1 cellular context compared by ENCODE assay signal in the genomic region with DNA sequence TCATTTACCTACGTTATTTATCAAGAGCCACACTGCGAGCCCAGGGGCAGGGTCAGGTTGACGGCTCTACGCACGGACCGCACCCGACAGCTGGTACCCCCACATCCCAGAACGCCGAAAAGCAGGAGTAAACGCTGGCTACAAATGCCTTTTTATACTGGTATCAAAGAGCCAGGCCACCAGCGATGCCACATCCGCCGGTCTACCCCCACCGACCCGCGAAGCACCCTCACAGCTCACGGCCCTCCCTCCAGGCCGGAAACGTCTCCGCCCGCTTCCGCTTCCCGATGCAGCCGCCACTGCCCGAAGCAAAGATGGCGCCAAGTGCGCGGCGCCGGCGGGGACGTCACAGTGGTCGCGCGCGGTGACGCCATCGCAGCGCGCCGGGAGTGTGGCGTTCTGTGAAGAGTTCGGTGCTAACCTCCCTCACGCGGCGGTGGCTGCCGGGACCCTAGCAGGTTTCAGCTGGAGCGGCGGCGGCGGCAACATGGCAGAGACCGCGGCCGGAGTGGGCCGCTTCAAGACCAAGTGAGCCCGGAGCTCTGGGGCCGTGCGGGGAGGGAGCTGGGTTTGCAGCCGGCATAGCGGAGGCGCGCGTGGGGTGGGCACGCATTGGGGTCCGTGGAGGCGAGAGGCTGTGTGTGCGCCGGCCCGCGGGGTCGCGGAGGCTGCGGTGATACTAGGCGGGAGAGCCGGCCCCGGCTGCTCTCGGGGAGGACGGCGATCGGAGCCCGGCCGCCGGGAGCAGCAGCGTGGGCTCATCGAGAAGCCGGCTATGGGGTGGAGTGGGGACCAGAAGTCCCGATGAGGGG.
A peak's percentile ranks its signal among the peaks of the same experiment; 100 is the strongest.
TF ChIP-seq lines count a peak whose summit lies in the region.

A gene (plus strand): TSS at position 376 of the 812 bp plus-strand sequence. CDS start 112 bp downstream, at position 488.

TF ChIP-seq in K562, 482 proteins besides CTCF, POLR2A, EP300 and RAD21 (continued from another document and continues in another):
- TF ChIP-seq, protein P1, sequence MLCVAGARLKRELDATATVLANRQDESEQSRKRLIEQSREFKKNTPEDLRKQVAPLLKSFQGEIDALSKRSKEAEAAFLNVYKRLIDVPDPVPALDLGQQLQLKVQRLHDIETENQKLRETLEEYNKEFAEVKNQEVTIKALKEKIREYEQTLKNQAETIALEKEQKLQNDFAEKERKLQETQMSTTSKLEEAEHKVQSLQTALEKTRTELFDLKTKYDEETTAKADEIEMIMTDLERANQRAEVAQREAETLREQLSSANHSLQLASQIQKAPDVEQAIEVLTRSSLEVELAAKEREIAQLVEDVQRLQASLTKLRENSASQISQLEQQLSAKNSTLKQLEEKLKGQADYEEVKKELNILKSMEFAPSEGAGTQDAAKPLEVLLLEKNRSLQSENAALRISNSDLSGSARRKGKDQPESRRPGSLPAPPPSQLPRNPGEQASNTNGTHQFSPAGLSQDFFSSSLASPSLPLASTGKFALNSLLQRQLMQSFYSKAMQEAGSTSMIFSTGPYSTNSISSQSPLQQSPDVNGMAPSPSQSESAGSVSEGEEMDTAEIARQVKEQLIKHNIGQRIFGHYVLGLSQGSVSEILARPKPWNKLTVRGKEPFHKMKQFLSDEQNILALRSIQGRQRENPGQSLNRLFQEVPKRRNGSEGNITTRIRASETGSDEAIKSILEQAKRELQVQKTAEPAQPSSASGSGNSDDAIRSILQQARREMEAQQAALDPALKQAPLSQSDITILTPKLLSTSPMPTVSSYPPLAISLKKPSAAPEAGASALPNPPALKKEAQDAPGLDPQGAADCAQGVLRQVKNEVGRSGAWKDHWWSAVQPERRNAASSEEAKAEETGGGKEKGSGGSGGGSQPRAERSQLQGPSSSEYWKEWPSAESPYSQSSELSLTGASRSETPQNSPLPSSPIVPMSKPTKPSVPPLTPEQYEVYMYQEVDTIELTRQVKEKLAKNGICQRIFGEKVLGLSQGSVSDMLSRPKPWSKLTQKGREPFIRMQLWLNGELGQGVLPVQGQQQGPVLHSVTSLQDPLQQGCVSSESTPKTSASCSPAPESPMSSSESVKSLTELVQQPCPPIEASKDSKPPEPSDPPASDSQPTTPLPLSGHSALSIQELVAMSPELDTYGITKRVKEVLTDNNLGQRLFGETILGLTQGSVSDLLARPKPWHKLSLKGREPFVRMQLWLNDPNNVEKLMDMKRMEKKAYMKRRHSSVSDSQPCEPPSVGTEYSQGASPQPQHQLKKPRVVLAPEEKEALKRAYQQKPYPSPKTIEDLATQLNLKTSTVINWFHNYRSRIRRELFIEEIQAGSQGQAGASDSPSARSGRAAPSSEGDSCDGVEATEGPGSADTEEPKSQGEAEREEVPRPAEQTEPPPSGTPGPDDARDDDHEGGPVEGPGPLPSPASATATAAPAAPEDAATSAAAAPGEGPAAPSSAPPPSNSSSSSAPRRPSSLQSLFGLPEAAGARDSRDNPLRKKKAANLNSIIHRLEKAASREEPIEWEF (CRISPR knock-in tag; IDR thresholded peaks at IDR 0.05): no peak
- TF ChIP-seq, protein P2, sequence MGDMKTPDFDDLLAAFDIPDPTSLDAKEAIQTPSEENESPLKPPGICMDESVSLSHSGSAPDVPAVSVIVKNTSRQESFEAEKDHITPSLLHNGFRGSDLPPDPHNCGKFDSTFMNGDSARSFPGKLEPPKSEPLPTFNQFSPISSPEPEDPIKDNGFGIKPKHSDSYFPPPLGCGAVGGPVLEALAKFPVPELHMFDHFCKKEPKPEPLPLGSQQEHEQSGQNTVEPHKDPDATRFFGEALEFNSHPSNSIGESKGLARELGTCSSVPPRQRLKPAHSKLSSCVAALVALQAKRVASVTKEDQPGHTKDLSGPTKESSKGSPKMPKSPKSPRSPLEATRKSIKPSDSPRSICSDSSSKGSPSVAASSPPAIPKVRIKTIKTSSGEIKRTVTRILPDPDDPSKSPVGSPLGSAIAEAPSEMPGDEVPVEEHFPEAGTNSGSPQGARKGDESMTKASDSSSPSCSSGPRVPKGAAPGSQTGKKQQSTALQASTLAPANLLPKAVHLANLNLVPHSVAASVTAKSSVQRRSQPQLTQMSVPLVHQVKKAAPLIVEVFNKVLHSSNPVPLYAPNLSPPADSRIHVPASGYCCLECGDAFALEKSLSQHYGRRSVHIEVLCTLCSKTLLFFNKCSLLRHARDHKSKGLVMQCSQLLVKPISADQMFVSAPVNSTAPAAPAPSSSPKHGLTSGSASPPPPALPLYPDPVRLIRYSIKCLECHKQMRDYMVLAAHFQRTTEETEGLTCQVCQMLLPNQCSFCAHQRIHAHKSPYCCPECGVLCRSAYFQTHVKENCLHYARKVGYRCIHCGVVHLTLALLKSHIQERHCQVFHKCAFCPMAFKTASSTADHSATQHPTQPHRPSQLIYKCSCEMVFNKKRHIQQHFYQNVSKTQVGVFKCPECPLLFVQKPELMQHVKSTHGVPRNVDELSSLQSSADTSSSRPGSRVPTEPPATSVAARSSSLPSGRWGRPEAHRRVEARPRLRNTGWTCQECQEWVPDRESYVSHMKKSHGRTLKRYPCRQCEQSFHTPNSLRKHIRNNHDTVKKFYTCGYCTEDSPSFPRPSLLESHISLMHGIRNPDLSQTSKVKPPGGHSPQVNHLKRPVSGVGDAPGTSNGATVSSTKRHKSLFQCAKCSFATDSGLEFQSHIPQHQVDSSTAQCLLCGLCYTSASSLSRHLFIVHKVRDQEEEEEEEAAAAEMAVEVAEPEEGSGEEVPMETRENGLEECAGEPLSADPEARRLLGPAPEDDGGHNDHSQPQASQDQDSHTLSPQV (IDR thresholded peaks at IDR 0.05): no peak
- TF ChIP-seq NFRKB (IDR thresholded peaks at IDR 0.05; ENCODE audit: low read depth) (no peak), KLF1 (tag; IDR thresholded peaks at IDR 0.05) (peak; percentile 61; the same call in 1 of the 2 replicates), SRSF9 (IDR thresholded peaks at IDR 0.05; ENCODE audit: borderline replicate concordance, low read depth, low read length) (no peak), GABPB2 (CRISPR knock-in tag; conservative IDR thresholded peaks at IDR 0.05) (no peak), SIRT6 (IDR thresholded peaks at IDR 0.05; ENCODE audit: low read depth, low read length) (no peak), ZNF589 (CRISPR knock-in tag; IDR thresholded peaks at IDR 0.05; ENCODE audit: low read depth) (no peak; the same call in 1 of the 2 replicates), SAP30 (IDR thresholded peaks at IDR 0.05; ENCODE audit: borderline replicate concordance, insufficient read depth, low read depth, low read length, poor library complexity, severe bottlenecking) (peak; percentile 37), C11orf30 (IDR thresholded peaks at IDR 0.05; ENCODE audit: low read depth) (peak; percentile 100), NEUROD1 (IDR thresholded peaks at IDR 0.05; ENCODE audit: borderline replicate concordance, low read depth, low read length, partially characterized antibody) (peak; percentile 83), FOXK1 (CRISPR knock-in tag; IDR thresholded peaks at IDR 0.05; ENCODE audit: borderline replicate concordance) (peak; percentile 80), SRSF1 (IDR thresholded peaks at IDR 0.05; ENCODE audit: low read depth, low read length) (no peak), LARP7 (IDR thresholded peaks at IDR 0.05) (no peak), SPI1 (IDR thresholded peaks at IDR 0.05; ENCODE audit: borderline replicate concordance, low read depth, low read length) (peak; percentile 69; the same call in 1 of the 2 replicates), CHD4 (IDR thresholded peaks at IDR 0.05; ENCODE audit: insufficient read depth, insufficient replicate concordance, low read depth, low read length, poor library complexity, severe bottlenecking) (no peak), SIN3A (IDR thresholded peaks at IDR 0.05; ENCODE audit: borderline replicate concordance in 2 of 2, control insufficient read depth in 1 of 2, low read depth in 2 of 2, low read length in 2 of 2) (peak; percentile 95 to 99), KAT7 (CRISPR knock-in tag; IDR thresholded peaks at IDR 0.05; ENCODE audit: borderline replicate concordance) (peak; percentile 93; the same call in 1 of the 2 replicates), KDM4B (IDR thresholded peaks at IDR 0.05; ENCODE audit: borderline replicate concordance in 2 of 2, low read depth in 1 of 2) (peak in 1 of 2 experiments; percentile 94; a peak in 2 of 4 replicates), NR2C1 (IDR thresholded peaks at IDR 0.05) (peak; percentile 86), NR2C1 (tag; IDR thresholded peaks at IDR 0.05) (peak; percentile 89)
- TF ChIP-seq, protein P3, sequence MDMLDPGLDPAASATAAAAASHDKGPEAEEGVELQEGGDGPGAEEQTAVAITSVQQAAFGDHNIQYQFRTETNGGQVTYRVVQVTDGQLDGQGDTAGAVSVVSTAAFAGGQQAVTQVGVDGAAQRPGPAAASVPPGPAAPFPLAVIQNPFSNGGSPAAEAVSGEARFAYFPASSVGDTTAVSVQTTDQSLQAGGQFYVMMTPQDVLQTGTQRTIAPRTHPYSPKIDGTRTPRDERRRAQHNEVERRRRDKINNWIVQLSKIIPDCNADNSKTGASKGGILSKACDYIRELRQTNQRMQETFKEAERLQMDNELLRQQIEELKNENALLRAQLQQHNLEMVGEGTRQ (CRISPR knock-in tag; IDR thresholded peaks at IDR 0.05): no peak
- TF ChIP-seq, protein P4, sequence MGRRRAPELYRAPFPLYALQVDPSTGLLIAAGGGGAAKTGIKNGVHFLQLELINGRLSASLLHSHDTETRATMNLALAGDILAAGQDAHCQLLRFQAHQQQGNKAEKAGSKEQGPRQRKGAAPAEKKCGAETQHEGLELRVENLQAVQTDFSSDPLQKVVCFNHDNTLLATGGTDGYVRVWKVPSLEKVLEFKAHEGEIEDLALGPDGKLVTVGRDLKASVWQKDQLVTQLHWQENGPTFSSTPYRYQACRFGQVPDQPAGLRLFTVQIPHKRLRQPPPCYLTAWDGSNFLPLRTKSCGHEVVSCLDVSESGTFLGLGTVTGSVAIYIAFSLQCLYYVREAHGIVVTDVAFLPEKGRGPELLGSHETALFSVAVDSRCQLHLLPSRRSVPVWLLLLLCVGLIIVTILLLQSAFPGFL (CRISPR knock-in tag; IDR thresholded peaks at IDR 0.05): no peak
- TF ChIP-seq, protein P5, sequence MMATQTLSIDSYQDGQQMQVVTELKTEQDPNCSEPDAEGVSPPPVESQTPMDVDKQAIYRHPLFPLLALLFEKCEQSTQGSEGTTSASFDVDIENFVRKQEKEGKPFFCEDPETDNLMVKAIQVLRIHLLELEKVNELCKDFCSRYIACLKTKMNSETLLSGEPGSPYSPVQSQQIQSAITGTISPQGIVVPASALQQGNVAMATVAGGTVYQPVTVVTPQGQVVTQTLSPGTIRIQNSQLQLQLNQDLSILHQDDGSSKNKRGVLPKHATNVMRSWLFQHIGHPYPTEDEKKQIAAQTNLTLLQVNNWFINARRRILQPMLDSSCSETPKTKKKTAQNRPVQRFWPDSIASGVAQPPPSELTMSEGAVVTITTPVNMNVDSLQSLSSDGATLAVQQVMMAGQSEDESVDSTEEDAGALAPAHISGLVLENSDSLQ (IDR thresholded peaks at IDR 0.05): peak; percentile 46
- TF ChIP-seq, protein P6, sequence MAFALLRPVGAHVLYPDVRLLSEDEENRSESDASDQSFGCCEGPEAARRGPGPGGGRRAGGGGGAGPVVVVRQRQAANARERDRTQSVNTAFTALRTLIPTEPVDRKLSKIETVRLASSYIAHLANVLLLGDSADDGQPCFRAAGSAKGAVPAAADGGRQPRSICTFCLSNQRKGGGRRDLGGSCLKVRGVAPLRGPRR (CRISPR knock-in tag; IDR thresholded peaks at IDR 0.05): no peak
- TF ChIP-seq, protein P7, sequence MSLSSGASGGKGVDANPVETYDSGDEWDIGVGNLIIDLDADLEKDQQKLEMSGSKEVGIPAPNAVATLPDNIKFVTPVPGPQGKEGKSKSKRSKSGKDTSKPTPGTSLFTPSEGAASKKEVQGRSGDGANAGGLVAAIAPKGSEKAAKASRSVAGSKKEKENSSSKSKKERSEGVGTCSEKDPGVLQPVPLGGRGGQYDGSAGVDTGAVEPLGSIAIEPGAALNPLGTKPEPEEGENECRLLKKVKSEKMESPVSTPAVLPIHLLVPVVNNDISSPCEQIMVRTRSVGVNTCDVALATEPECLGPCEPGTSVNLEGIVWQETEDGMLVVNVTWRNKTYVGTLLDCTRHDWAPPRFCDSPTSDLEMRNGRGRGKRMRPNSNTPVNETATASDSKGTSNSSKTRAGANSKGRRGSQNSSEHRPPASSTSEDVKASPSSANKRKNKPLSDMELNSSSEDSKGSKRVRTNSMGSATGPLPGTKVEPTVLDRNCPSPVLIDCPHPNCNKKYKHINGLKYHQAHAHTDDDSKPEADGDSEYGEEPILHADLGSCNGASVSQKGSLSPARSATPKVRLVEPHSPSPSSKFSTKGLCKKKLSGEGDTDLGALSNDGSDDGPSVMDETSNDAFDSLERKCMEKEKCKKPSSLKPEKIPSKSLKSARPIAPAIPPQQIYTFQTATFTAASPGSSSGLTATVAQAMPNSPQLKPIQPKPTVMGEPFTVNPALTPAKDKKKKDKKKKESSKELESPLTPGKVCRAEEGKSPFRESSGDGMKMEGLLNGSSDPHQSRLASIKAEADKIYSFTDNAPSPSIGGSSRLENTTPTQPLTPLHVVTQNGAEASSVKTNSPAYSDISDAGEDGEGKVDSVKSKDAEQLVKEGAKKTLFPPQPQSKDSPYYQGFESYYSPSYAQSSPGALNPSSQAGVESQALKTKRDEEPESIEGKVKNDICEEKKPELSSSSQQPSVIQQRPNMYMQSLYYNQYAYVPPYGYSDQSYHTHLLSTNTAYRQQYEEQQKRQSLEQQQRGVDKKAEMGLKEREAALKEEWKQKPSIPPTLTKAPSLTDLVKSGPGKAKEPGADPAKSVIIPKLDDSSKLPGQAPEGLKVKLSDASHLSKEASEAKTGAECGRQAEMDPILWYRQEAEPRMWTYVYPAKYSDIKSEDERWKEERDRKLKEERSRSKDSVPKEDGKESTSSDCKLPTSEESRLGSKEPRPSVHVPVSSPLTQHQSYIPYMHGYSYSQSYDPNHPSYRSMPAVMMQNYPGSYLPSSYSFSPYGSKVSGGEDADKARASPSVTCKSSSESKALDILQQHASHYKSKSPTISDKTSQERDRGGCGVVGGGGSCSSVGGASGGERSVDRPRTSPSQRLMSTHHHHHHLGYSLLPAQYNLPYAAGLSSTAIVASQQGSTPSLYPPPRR (CRISPR knock-in tag; IDR thresholded peaks at IDR 0.05; ENCODE audit: borderline replicate concordance): no peak; the same call in 1 of the 2 replicates
- TF ChIP-seq, protein P8, sequence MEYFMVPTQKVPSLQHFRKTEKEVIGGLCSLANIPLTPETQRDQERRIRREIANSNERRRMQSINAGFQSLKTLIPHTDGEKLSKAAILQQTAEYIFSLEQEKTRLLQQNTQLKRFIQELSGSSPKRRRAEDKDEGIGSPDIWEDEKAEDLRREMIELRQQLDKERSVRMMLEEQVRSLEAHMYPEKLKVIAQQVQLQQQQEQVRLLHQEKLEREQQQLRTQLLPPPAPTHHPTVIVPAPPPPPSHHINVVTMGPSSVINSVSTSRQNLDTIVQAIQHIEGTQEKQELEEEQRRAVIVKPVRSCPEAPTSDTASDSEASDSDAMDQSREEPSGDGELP (CRISPR knock-in tag; IDR thresholded peaks at IDR 0.05; ENCODE audit: borderline replicate concordance): peak; percentile 96
- TF ChIP-seq, protein P9, sequence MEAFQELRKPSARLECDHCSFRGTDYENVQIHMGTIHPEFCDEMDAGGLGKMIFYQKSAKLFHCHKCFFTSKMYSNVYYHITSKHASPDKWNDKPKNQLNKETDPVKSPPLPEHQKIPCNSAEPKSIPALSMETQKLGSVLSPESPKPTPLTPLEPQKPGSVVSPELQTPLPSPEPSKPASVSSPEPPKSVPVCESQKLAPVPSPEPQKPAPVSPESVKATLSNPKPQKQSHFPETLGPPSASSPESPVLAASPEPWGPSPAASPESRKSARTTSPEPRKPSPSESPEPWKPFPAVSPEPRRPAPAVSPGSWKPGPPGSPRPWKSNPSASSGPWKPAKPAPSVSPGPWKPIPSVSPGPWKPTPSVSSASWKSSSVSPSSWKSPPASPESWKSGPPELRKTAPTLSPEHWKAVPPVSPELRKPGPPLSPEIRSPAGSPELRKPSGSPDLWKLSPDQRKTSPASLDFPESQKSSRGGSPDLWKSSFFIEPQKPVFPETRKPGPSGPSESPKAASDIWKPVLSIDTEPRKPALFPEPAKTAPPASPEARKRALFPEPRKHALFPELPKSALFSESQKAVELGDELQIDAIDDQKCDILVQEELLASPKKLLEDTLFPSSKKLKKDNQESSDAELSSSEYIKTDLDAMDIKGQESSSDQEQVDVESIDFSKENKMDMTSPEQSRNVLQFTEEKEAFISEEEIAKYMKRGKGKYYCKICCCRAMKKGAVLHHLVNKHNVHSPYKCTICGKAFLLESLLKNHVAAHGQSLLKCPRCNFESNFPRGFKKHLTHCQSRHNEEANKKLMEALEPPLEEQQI (IDR thresholded peaks at IDR 0.05): no peak
